In the genomic region with DNA sequence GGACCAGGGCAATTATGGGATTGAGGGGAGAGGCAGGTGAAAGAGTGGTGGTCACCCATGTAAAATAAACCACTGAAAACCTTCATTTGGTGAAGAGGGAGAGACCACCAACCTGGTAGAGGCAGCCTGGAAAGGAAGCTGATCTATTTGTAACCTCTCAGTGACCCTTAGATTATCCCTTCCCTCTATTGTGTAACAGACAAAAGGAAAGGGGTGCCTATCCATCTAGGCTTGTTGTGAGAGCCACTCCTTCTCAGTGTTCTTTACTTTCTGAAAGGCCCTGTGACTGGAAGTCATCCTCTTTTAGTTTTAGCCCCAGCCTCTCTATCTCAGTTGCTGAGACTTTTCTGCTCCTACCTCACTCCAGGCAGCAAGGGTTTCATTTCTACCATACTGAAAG, we compare ENCODE assay signal across 1 cellular context.
TF ChIP-seq lines count a peak whose summit lies in the region.

No MANE protein-coding gene starts in this region.

TF ChIP-seq in GM23338, 12 proteins besides CTCF, POLR2A, EP300 and RAD21 (continued from another document):
- TF ChIP-seq, protein P1, sequence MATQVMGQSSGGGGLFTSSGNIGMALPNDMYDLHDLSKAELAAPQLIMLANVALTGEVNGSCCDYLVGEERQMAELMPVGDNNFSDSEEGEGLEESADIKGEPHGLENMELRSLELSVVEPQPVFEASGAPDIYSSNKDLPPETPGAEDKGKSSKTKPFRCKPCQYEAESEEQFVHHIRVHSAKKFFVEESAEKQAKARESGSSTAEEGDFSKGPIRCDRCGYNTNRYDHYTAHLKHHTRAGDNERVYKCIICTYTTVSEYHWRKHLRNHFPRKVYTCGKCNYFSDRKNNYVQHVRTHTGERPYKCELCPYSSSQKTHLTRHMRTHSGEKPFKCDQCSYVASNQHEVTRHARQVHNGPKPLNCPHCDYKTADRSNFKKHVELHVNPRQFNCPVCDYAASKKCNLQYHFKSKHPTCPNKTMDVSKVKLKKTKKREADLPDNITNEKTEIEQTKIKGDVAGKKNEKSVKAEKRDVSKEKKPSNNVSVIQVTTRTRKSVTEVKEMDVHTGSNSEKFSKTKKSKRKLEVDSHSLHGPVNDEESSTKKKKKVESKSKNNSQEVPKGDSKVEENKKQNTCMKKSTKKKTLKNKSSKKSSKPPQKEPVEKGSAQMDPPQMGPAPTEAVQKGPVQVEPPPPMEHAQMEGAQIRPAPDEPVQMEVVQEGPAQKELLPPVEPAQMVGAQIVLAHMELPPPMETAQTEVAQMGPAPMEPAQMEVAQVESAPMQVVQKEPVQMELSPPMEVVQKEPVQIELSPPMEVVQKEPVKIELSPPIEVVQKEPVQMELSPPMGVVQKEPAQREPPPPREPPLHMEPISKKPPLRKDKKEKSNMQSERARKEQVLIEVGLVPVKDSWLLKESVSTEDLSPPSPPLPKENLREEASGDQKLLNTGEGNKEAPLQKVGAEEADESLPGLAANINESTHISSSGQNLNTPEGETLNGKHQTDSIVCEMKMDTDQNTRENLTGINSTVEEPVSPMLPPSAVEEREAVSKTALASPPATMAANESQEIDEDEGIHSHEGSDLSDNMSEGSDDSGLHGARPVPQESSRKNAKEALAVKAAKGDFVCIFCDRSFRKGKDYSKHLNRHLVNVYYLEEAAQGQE (IDR thresholded peaks at IDR 0.05; ENCODE audit: unreplicated experiment), result no peak
- TF ChIP-seq, protein P2, sequence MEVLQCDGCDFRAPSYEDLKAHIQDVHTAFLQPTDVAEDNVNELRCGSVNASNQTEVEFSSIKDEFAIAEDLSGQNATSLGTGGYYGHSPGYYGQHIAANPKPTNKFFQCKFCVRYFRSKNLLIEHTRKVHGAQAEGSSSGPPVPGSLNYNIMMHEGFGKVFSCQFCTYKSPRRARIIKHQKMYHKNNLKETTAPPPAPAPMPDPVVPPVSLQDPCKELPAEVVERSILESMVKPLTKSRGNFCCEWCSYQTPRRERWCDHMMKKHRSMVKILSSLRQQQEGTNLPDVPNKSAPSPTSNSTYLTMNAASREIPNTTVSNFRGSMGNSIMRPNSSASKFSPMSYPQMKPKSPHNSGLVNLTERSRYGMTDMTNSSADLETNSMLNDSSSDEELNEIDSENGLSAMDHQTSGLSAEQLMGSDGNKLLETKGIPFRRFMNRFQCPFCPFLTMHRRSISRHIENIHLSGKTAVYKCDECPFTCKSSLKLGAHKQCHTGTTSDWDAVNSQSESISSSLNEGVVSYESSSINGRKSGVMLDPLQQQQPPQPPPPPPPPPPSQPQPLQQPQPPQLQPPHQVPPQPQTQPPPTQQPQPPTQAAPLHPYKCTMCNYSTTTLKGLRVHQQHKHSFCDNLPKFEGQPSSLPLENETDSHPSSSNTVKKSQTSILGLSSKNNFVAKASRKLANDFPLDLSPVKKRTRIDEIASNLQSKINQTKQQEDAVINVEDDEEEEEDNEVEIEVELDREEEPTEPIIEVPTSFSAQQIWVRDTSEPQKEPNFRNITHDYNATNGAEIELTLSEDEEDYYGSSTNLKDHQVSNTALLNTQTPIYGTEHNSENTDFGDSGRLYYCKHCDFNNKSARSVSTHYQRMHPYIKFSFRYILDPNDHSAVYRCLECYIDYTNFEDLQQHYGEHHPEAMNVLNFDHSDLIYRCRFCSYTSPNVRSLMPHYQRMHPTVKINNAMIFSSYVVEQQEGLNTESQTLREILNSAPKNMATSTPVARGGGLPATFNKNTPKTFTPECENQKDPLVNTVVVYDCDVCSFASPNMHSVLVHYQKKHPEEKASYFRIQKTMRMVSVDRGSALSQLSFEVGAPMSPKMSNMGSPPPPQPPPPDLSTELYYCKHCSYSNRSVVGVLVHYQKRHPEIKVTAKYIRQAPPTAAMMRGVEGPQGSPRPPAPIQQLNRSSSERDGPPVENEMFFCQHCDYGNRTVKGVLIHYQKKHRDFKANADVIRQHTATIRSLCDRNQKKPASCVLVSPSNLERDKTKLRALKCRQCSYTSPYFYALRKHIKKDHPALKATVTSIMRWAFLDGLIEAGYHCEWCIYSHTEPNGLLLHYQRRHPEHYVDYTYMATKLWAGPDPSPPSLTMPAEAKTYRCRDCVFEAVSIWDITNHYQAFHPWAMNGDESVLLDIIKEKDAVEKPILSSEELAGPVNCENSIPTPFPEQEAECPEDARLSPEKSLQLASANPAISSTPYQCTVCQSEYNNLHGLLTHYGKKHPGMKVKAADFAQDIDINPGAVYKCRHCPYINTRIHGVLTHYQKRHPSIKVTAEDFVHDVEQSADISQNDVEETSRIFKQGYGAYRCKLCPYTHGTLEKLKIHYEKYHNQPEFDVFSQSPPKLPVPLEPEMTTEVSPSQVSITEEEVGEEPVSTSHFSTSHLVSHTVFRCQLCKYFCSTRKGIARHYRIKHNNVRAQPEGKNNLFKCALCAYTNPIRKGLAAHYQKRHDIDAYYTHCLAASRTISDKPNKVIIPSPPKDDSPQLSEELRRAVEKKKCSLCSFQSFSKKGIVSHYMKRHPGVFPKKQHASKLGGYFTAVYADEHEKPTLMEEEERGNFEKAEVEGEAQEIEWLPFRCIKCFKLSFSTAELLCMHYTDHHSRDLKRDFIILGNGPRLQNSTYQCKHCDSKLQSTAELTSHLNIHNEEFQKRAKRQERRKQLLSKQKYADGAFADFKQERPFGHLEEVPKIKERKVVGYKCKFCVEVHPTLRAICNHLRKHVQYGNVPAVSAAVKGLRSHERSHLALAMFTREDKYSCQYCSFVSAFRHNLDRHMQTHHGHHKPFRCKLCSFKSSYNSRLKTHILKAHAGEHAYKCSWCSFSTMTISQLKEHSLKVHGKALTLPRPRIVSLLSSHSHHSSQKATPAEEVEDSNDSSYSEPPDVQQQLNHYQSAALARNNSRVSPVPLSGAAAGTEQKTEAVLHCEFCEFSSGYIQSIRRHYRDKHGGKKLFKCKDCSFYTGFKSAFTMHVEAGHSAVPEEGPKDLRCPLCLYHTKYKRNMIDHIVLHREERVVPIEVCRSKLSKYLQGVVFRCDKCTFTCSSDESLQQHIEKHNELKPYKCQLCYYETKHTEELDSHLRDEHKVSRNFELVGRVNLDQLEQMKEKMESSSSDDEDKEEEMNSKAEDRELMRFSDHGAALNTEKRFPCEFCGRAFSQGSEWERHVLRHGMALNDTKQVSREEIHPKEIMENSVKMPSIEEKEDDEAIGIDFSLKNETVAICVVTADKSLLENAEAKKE (CRISPR knock-in tag; IDR thresholded peaks at IDR 0.05), result no peak
TF ChIP-seq in GM23338: peak in this region for 0.
